1 cellular context compared by ENCODE assay signal in the genomic region with DNA sequence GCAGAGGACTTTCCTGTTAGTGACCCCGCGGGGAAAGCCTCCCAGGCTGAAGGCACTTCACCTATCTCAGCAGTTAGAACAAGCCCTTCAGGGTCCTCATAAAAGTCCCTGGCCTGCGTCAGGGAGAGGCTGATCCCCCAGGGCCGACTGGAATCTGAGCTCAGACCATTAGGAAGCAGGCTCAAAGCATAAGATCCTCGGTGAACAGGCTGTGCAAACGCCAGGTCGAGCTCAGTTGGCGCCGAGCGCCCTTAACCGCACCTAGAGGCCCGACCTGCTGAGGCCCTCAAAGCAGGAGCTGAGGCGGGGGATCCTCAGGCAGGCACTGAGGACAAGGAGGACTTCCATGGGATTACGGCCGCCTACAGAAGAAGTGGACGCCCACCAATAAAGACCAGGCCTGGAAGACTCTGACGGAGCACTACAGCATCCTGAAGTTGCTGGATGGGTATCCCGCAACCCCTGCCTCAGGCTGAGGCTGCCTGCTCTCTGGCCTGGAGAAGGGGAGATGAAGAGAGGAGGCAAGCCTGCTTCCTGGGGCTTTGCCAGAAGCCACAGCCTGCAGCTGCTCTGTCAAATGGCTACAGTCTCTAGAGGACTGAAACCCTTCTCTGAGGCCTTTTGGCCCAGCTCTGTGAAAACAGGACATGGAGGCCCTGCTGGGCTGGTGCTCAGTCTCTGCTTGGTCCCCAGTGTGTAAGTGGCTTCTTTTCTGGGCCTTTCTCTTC.
TF ChIP-seq lines count a peak whose summit lies in the region.

No MANE protein-coding gene starts in this region.

TF ChIP-seq in SK-N-SH, 30 proteins besides CTCF, POLR2A, EP300 and RAD21:
- TF ChIP-seq FOSL2 (IDR thresholded peaks at IDR 0.05; ENCODE audit: borderline replicate concordance, low read depth) (no peak), TCF12 (IDR thresholded peaks at IDR 0.05) (no peak), JUND (IDR thresholded peaks at IDR 0.05) (no peak), MEF2A (IDR thresholded peaks at IDR 0.05; ENCODE audit: borderline replicate concordance, low read depth) (no peak), SMC3 (IDR thresholded peaks at IDR 0.05; ENCODE audit: low read depth, low read length) (no peak), FOXM1 (IDR thresholded peaks at IDR 0.05; ENCODE audit: low read depth) (no peak), FOXJ3 (CRISPR knock-in tag; IDR thresholded peaks at IDR 0.05) (no peak), POLR2AphosphoS5 (IDR thresholded peaks at IDR 0.05; ENCODE audit: low read depth, low read length) (no peak), RCOR1 (IDR thresholded peaks at IDR 0.05; ENCODE audit: low read length) (no peak), ELF1 (IDR thresholded peaks at IDR 0.05) (no peak), RXRA (IDR thresholded peaks at IDR 0.05; ENCODE audit: borderline replicate concordance, low read depth) (no peak)
- TF ChIP-seq, protein P1, sequence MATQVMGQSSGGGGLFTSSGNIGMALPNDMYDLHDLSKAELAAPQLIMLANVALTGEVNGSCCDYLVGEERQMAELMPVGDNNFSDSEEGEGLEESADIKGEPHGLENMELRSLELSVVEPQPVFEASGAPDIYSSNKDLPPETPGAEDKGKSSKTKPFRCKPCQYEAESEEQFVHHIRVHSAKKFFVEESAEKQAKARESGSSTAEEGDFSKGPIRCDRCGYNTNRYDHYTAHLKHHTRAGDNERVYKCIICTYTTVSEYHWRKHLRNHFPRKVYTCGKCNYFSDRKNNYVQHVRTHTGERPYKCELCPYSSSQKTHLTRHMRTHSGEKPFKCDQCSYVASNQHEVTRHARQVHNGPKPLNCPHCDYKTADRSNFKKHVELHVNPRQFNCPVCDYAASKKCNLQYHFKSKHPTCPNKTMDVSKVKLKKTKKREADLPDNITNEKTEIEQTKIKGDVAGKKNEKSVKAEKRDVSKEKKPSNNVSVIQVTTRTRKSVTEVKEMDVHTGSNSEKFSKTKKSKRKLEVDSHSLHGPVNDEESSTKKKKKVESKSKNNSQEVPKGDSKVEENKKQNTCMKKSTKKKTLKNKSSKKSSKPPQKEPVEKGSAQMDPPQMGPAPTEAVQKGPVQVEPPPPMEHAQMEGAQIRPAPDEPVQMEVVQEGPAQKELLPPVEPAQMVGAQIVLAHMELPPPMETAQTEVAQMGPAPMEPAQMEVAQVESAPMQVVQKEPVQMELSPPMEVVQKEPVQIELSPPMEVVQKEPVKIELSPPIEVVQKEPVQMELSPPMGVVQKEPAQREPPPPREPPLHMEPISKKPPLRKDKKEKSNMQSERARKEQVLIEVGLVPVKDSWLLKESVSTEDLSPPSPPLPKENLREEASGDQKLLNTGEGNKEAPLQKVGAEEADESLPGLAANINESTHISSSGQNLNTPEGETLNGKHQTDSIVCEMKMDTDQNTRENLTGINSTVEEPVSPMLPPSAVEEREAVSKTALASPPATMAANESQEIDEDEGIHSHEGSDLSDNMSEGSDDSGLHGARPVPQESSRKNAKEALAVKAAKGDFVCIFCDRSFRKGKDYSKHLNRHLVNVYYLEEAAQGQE (IDR thresholded peaks at IDR 0.05; ENCODE audit: low read depth, low read length): no peak
- TF ChIP-seq, protein P2, sequence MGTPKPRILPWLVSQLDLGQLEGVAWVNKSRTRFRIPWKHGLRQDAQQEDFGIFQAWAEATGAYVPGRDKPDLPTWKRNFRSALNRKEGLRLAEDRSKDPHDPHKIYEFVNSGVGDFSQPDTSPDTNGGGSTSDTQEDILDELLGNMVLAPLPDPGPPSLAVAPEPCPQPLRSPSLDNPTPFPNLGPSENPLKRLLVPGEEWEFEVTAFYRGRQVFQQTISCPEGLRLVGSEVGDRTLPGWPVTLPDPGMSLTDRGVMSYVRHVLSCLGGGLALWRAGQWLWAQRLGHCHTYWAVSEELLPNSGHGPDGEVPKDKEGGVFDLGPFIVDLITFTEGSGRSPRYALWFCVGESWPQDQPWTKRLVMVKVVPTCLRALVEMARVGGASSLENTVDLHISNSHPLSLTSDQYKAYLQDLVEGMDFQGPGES (IDR thresholded peaks at IDR 0.05; ENCODE audit: low read depth, low read length): no peak
- TF ChIP-seq, protein P3, sequence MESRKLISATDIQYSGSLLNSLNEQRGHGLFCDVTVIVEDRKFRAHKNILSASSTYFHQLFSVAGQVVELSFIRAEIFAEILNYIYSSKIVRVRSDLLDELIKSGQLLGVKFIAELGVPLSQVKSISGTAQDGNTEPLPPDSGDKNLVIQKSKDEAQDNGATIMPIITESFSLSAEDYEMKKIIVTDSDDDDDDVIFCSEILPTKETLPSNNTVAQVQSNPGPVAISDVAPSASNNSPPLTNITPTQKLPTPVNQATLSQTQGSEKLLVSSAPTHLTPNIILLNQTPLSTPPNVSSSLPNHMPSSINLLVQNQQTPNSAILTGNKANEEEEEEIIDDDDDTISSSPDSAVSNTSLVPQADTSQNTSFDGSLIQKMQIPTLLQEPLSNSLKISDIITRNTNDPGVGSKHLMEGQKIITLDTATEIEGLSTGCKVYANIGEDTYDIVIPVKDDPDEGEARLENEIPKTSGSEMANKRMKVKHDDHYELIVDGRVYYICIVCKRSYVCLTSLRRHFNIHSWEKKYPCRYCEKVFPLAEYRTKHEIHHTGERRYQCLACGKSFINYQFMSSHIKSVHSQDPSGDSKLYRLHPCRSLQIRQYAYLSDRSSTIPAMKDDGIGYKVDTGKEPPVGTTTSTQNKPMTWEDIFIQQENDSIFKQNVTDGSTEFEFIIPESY (IDR thresholded peaks at IDR 0.05; ENCODE audit: borderline replicate concordance, low read depth): no peak
